Comparison of ENCODE assay signal across 9 cellular contexts in genomic region chr13:50589139-50589538, GRCh38.
DNase-seq lines count a peak whose midpoint lies in the region; ATAC-seq, FAIRE-seq and TF ChIP-seq lines count a peak whose summit lies in the region.
"Had no signal": no experiment of that assay in that cellular context is flagged by ENCODE, and none has a peak within 500 bp of the region (broad histone marks: within the 10 kb centered on the region; RNA-seq: fewer than 3 reads in every experiment).

No MANE protein-coding gene starts in this region.

- no peak for FAIRE-seq in bronchial epithelial cell (lab: Jason Lieb, UNC)

- H3K27me3 ChIP-seq in bronchial epithelial cell (ENCODE audit: control insufficient read depth, insufficient read depth, low read length) (no peaks in the 10 kb centered on the region), skeletal muscle satellite cell (ENCODE audit: control insufficient read depth, insufficient read depth, low read length) (peaks cover 29% of the 10 kb centered on the region)

- H3K4me1 ChIP-seq in skeletal muscle satellite cell (ENCODE audit: control insufficient read depth, insufficient read depth, low read length), result peaks cover 41% of the 10 kb centered on the region
- H3K4me1 ChIP-seq: parathyroid adenoma had no signal

- no peak for TF ChIP-seq CTCF in bronchial epithelial cell (IDR thresholded peaks at IDR 0.05; ENCODE audit: insufficient read depth, low read length, severe bottlenecking)

- no peaks in the 10 kb centered on the region for H3K9me3 ChIP-seq in skeletal muscle satellite cell (replicated peaks; ENCODE audit: low read length)

- H3K36me3 ChIP-seq in bronchial epithelial cell (ENCODE audit: control insufficient read depth, insufficient read depth, low read length), result no peaks in the 10 kb centered on the region
- H3K36me3 ChIP-seq in skeletal muscle satellite cell (ENCODE audit: insufficient read depth, low read length), result no peaks in the 10 kb centered on the region

- peak overlapping the region; percentile 38 for H3K9ac ChIP-seq in skeletal muscle satellite cell (ENCODE audit: low read depth, low read length)
- H3K9ac ChIP-seq: parathyroid adenoma had no signal

- peak overlapping the region; percentile 51 for H3K4me2 ChIP-seq in skeletal muscle satellite cell (ENCODE audit: low read length)

- H3K4me3 ChIP-seq in bronchial epithelial cell (ENCODE audit: low read depth, low read length), result no peak overlapping the region
- no peak overlapping the region for H3K4me3 ChIP-seq in skeletal muscle satellite cell (ENCODE audit: low read length)

- ATAC-seq in GM18520 (IDR thresholded peaks at IDR 0.05; ENCODE audit: unreplicated experiment), result no peak

- DNase-seq in GM04504 (ENCODE audit: low read depth), result peak; percentile 93
- DNase-seq in MV-4-11 (lab: John Stamatoyannopoulos, UW), result peak; percentile 77
- peak; percentile 91 for DNase-seq in bronchial epithelial cell (ENCODE audit: low read depth)
- DNase-seq in inferior parietal cortex (ENCODE audit: extremely low spot score), result no peak
- no peak for DNase-seq in KG1 (lab: John Stamatoyannopoulos, UW)
- DNase-seq: NCI-H524 treated with DMSO at 0.1 percent for 48 hours had no signal

Comparison
In these comparisons a context has a peak if more than half of its experiments do, and no peak if none do; other contexts are left out.
1. DNase-seq: peak in GM04504 (single experiment), MV-4-11 (single experiment) and bronchial epithelial cell (single experiment); none in inferior parietal cortex (single experiment) and KG1 (single experiment).